In genomic region chr11:17314232-17314547, GRCh38 we compare ENCODE assay signal across 14 cellular contexts. TPM values are rescaled to one million over a fixed set of nuclear protein-coding genes. Genes with fewer than 3 reads are reported as not detected.
DNase-seq lines count a peak whose midpoint lies in the region; ATAC-seq and TF ChIP-seq lines count a peak whose summit lies in the region.
"Had no signal": no experiment of that assay in that cellular context is flagged by ENCODE, and none has a peak within 500 bp of the region (broad histone marks: within the 10 kb centered on the region; RNA-seq: fewer than 3 reads in every experiment).

No MANE protein-coding gene starts in this region.

- H3K27me3 Mint-ChIP-seq in activated naive CD4-positive, alpha-beta T cell treated with anti-CD3 and anti-CD28 coated beads for 36 hours (ENCODE audit: low read depth) = no peaks in the 10 kb centered on the region

- H3K4me2 ChIP-seq in GM23248 (ENCODE audit: unreplicated experiment) = peak overlapping the region; percentile 84
- H3K4me2 ChIP-seq in PC-3 (ENCODE audit: low read length) = peak overlapping the region; percentile 24; the same call in 1 of the 2 replicates

- H3K4me3 ChIP-seq in GM23248 (0 out of 2 replicates have a peak overlapping the region, but pooled peaks have one; percentile 20), PC-3 (ENCODE audit: low read length) (no peak overlapping the region), fibroblast of the aortic adventitia (ENCODE audit: low read depth, low read length) (no peak overlapping the region)
- H3K4me3 ChIP-seq: uterus had no signal

- DNase-seq in GM23248 (peak; percentile 87), PC-3 (peak; percentile 49), fibroblast of the aortic adventitia (ENCODE audit: low read depth) (peak; percentile 89), stromal cell of bone marrow (ENCODE audit: low read depth) (peak; percentile 87), NCI-H2081 treated with DMSO at 0.1 percent for 48 hours (lab: John Stamatoyannopoulos, UW) (no peak)
- DNase-seq in activated naive CD4-positive, alpha-beta T cell treated with anti-CD3 and anti-CD28 coated beads for 36 hours = no peak
- no peak for DNase-seq in stimulated activated naive CD8-positive, alpha-beta T cell treated with anti-CD3 and anti-CD28 coated beads, Interleukin-15, Interleukin-2, amounts not matched to agents 100 U/mL and 50 U/mL, for 24 hours
- DNase-seq: activated CD4-positive, CD25-positive, alpha-beta regulatory T cell treated with anti-CD3 and anti-CD28 coated beads, Interleukin-2, amount 50 U/mL, for 72 hours; activated gamma-delta T cell; effector CD4-positive, alpha-beta T cell; kidney glomerular epithelial cell; NCI-H2029 treated with DMSO at 0.1 percent for 48 hours; SHP77; uterus had no signal

- POLR2A ChIA-PET in PC-3 (lab: Charles Lee; ENCODE audit: unreplicated experiment) = interaction anchor here (0.6 kb wide), 1 partner anchor 118 kb away, joined by 4 read pairs; no protein-coding TSS in a partner anchor

- no peaks in the 10 kb centered on the region for H3K4me1 Mint-ChIP-seq in activated naive CD4-positive, alpha-beta T cell treated with anti-CD3 and anti-CD28 coated beads for 36 hours (ENCODE audit: low read depth)

- H3K9me2 ChIP-seq in GM23248 (ENCODE audit: insufficient read depth) (no peaks in the 10 kb centered on the region), PC-3 (replicated peaks; ENCODE audit: low read length) (no peaks in the 10 kb centered on the region)

- H3K36me3 ChIP-seq in GM23248 (ENCODE audit: low read depth) (peaks cover 17% of the 10 kb centered on the region; the same call in 1 of the 2 replicates), PC-3 (ENCODE audit: low read depth, low read length) (no peaks in the 10 kb centered on the region)
- H3K36me3 ChIP-seq: uterus had no signal

- H3K9ac ChIP-seq in GM23248 (peak overlapping the region; percentile 41), PC-3 (ENCODE audit: low read length) (no peak overlapping the region)

- no peaks in the 10 kb centered on the region for H3K9me3 ChIP-seq in GM23248 (ENCODE audit: low read depth)
- no peaks in the 10 kb centered on the region for H3K9me3 ChIP-seq in PC-3 (ENCODE audit: low read length)
- H3K9me3 ChIP-seq: uterus had no signal

- CTCF ChIA-PET in PC-3 (lab: Charles Lee) = no interaction called here
- CTCF ChIA-PET in activated naive CD4-positive, alpha-beta T cell treated with anti-CD3 and anti-CD28 coated beads for 36 hours (lab: Charles Lee) = interaction anchor here (1.8 kb wide), 1 partner anchor 84 kb away, joined by 10 read pairs; no protein-coding TSS in a partner anchor

- H3K4me1 ChIP-seq in GM23248 (ENCODE audit: insufficient read depth) = peaks cover 18% of the 10 kb centered on the region
- peaks cover 11% of the 10 kb centered on the region for H3K4me1 ChIP-seq in PC-3 (ENCODE audit: insufficient read depth, low read length)
- H3K4me1 ChIP-seq: uterus had no signal

- TF ChIP-seq CTCF in PC-3 (conservative IDR thresholded peaks at IDR 0.05; ENCODE audit: low read depth, low read length) (no peak), fibroblast of the aortic adventitia (IDR thresholded peaks at IDR 0.05; ENCODE audit: insufficient read depth, low read length) (no peak)

- peaks cover 21% of the 10 kb centered on the region for H3K36me3 Mint-ChIP-seq in activated naive CD4-positive, alpha-beta T cell treated with anti-CD3 and anti-CD28 coated beads for 36 hours (ENCODE audit: low read depth)

- H3K9me3 Mint-ChIP-seq in activated naive CD4-positive, alpha-beta T cell treated with anti-CD3 and anti-CD28 coated beads for 36 hours = no peaks in the 10 kb centered on the region

- no peaks in the 10 kb centered on the region for H3K79me2 ChIP-seq in GM23248 (ENCODE audit: insufficient read depth)
- no peaks in the 10 kb centered on the region for H3K79me2 ChIP-seq in PC-3 (ENCODE audit: low read length)

- H3F3A ChIP-seq in GM23248 (ENCODE audit: insufficient read depth) = peaks cover 27% of the 10 kb centered on the region
- H3F3A ChIP-seq in PC-3 (ENCODE audit: low read length, unreplicated experiment) = no peaks in the 10 kb centered on the region

- no TSS peak for BruUV-seq in PC-3 (replicated peaks; lab: Mats Ljungman, UMichigan)

- H4K20me1 ChIP-seq in GM23248 (ENCODE audit: insufficient read depth) = no peaks in the 10 kb centered on the region
- H4K20me1 ChIP-seq in PC-3 (ENCODE audit: low read length) = no peaks in the 10 kb centered on the region

- H3K4me3 Mint-ChIP-seq in activated naive CD4-positive, alpha-beta T cell treated with anti-CD3 and anti-CD28 coated beads for 36 hours = no peak overlapping the region

- intact Hi-C loops in PC-3 (cut with micrococcal nuclease) = no loop called here
- intact Hi-C loops in activated naive CD4-positive, alpha-beta T cell treated with anti-CD3 and anti-CD28 coated beads for 36 hours (cut with micrococcal nuclease) = loop anchor here (1.0 kb wide), 1 partner anchor 17 kb away; no protein-coding TSS in a partner anchor

- ATAC-seq in PC-3 = peak; percentile 80
- no peak for ATAC-seq in stimulated activated naive CD8-positive, alpha-beta T cell treated with anti-CD3 and anti-CD28 coated beads, Interleukin-15, Interleukin-2, amounts not matched to agents 100 U/mL and 50 U/mL, for 24 hours

- H3K27me3 ChIP-seq in GM23248 (replicated peaks; ENCODE audit: insufficient read depth) = no peaks in the 10 kb centered on the region
- no peaks in the 10 kb centered on the region for H3K27me3 ChIP-seq in PC-3 (ENCODE audit: low read length)
- H3K27me3 ChIP-seq: uterus had no signal

- WGBS in GM23248 (ENCODE audit: low coverage in 1 of 2, low lambda C conversion rate in 2 of 2, missing lambda C conversion rate in 2 of 2), 2 experiments = 0 to 3% methylated on average over 1 of the region's 1 CpG

- in situ Hi-C loops in GM23248 (cut with MboI) = no loop called here

- no peak overlapping the region for H3K27ac Mint-ChIP-seq in activated naive CD4-positive, alpha-beta T cell treated with anti-CD3 and anti-CD28 coated beads for 36 hours

- H3K27ac ChIP-seq in GM23248 (peak overlapping the region; percentile 74), PC-3 (ENCODE audit: low read length) (peak overlapping the region; percentile 14; the same call in 1 of the 2 replicates)
- H3K27ac ChIP-seq: uterus had no signal

- H2AFZ ChIP-seq in GM23248 (peak overlapping the region; percentile 77), PC-3 (ENCODE audit: low read length) (0 out of 2 replicates have a peak overlapping the region, but pooled peaks have one; percentile 7)

RNA-seq across cellular contexts. Expression of gene NCR3LG1, which starts 37.4 kb away (rescaled TPM):
- total RNA-seq in GM23248 (2014; rRNA removed; shearing (Covaris generic)) = 1.3 and 5.1 TPM in 2 replicates
- 0.83 and 1.0 TPM in 2 replicates for polyA plus RNA-seq in GM23248 (2016; fragmentation: Nextera tagmentation; extraction: Ambion mirVana)
- total RNA-seq in PC-3 (2014; rRNA removed) (1.3 and 1.6 TPM in 2 replicates), fibroblast of the aortic adventitia (ENCODE audit: low replicate concordance) (4.6 and 11.7 TPM in 2 replicates)
- total RNA-seq in activated naive CD4-positive, alpha-beta T cell treated with anti-CD3 and anti-CD28 coated beads for 36 hours = under 1 TPM; 0.72 TPM

RNA-seq across cellular contexts. Expression of gene NUCB2, which starts 37.7 kb away (rescaled TPM):
- total RNA-seq in GM23248 (2014; rRNA removed; shearing (Covaris generic)) = 71.5 and 95.0 TPM in 2 replicates
- 232 and 246 TPM in 2 replicates for polyA plus RNA-seq in GM23248 (2016; fragmentation: Nextera tagmentation; extraction: Ambion mirVana)
- total RNA-seq in PC-3 (2014; rRNA removed) = 23.4 and 27.6 TPM in 2 replicates
- 149 and 327 TPM in 2 replicates for total RNA-seq in fibroblast of the aortic adventitia (ENCODE audit: low replicate concordance)
- total RNA-seq in activated naive CD4-positive, alpha-beta T cell treated with anti-CD3 and anti-CD28 coated beads for 36 hours = 10 to 100 TPM; 67.7 to 74.0 TPM

Comparison
In these comparisons a context has a peak if more than half of its experiments do, and no peak if none do; other contexts are left out.
1. DNase-seq: peak in GM23248 (single experiment), PC-3 (single experiment), fibroblast of the aortic adventitia (single experiment) and stromal cell of bone marrow (single experiment); none in activated naive CD4-positive, alpha-beta T cell treated with anti-CD3 and anti-CD28 coated beads for 36 hours (single experiment), stimulated activated naive CD8-positive, alpha-beta T cell treated with anti-CD3 and anti-CD28 coated beads, Interleukin-15, Interleukin-2, amounts not matched to agents 100 U/mL and 50 U/mL, for 24 hours (single experiment) and NCI-H2081 treated with DMSO at 0.1 percent for 48 hours (single experiment).